Comparison of ENCODE assay signal across 4 cellular contexts in the genomic region with DNA sequence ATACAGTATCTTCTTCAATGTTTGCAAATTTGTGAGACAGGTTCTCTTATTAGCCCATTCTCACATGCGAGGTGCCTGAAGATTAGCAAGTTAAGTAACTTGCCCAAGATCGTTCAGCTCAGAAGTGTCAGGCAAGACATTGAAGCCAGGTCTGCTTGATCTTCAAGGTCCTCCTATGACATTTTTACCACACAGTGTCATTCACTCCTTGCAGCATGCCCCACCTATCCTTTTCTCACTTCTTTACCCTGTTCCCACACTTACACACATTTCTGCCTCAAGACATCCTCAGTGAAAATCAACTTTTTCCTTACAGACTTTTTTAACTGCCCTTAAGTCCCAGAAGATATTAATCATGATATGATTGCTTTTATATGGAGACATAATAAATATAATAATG.
"Had no signal": no experiment of that assay in that cellular context is flagged by ENCODE, and none has a peak within 500 bp of the region (broad histone marks: within the 10 kb centered on the region; RNA-seq: fewer than 3 reads in every experiment).

No MANE protein-coding gene starts in this region.

- H3K9me3 Mint-ChIP-seq: GM23338, H9 had no signal

- H3K4me3 Mint-ChIP-seq: GM23338, H9 had no signal

- H3K4me2 ChIP-seq: GM23338 had no signal

- H3K4me3 ChIP-seq: GM23338 had no signal

- H3K27ac Mint-ChIP-seq: GM23338, H9 had no signal

- DNase-seq: H9, HCEC 1CT, IMR-90 had no signal

- H2AFZ ChIP-seq: GM23338 had no signal
